10 cellular contexts compared by ENCODE assay signal in genomic region chr2:217714268-217714643, GRCh38.
DNase-seq lines count a peak whose midpoint lies in the region; ATAC-seq, FAIRE-seq and TF ChIP-seq lines count a peak whose summit lies in the region.
"Had no signal": no experiment of that assay in that cellular context is flagged by ENCODE, and none has a peak within 500 bp of the region (broad histone marks: within the 10 kb centered on the region; RNA-seq: fewer than 3 reads in every experiment).

No MANE protein-coding gene starts in this region.

- H3K79me1 ChIP-seq in H1 (ENCODE audit: low read depth, low read length) = no peaks in the 10 kb centered on the region

- CTCF ChIA-PET in H1 (lab: Charles Lee; ENCODE audit: partially characterized antibody) = interaction anchor here (1.0 to 7.3 kb wide), 12 partner anchors 9 to 1194 kb away, joined by 3 to 91 read pairs (median 5); no protein-coding TSS in a partner anchor

- H4K91ac ChIP-seq in H1 (replicated peaks; ENCODE audit: insufficient read length, low read length) = no peak overlapping the region

- H4K8ac ChIP-seq in H1 (ENCODE audit: extremely low read depth, insufficient read depth, low read length) = no peak overlapping the region

- peak overlapping the region; percentile 72; the same call in 1 of the 2 replicates for H2BK12ac ChIP-seq in H1 (ENCODE audit: low read depth, low read length)

- H3K56ac ChIP-seq in H1 (replicated peaks; ENCODE audit: insufficient read length, low read depth, low read length) = no peak overlapping the region

- no peak overlapping the region for H2BK120ac ChIP-seq in H1 (replicated peaks; ENCODE audit: low read depth, low read length)

- H2AK5ac ChIP-seq in H1 (ENCODE audit: low read depth, low read length) = no peak overlapping the region

- H3K36me3 ChIP-seq in H1 (ENCODE audit: control insufficient read depth in 2 of 4, insufficient read depth in 4 of 4, low read length in 3 of 4) (no peaks in the 10 kb centered on the region), lung (ENCODE audit: control insufficient read depth in 2 of 2, insufficient read depth in 2 of 2, low read length in 2 of 2) (no peaks in the 10 kb centered on the region), subcutaneous abdominal adipose tissue (ENCODE audit: control insufficient read depth in 5 of 5, insufficient read depth in 5 of 5, low read length in 5 of 5) (peaks cover 2 to 12% (median 8%) of the 10 kb centered on the region in 5 donors)
- H3K36me3 ChIP-seq: WERI-Rb-1 had no signal

- peak overlapping the region; percentile 30; the same call in 1 of the 2 replicates for H2AFZ ChIP-seq in H1 (ENCODE audit: low read length)

- ATAC-seq in lung (ENCODE audit: insufficient read depth, low FRiP score) (peak; percentile 42), GM21447 (IDR thresholded peaks at IDR 0.05; ENCODE audit: unreplicated experiment) (no peak)

- TF ChIP-seq CTCF in H1 (IDR thresholded peaks at IDR 0.05; ENCODE audit: control extremely low read depth in 1 of 3, insufficient read depth in 1 of 3, low read depth in 1 of 3, low read length in 3 of 3) = no peak
- TF ChIP-seq CTCF in lung (IDR thresholded peaks at IDR 0.05; ENCODE audit: control extremely low read depth, extremely low read depth) = no peak

- no peak overlapping the region for H3K4me2 ChIP-seq in H1 (ENCODE audit: insufficient read depth in 1 of 2, low read depth in 2 of 2, low read length in 2 of 2)

- no peak overlapping the region for H3K27ac ChIP-seq in H1 (ENCODE audit: low read depth, low read length)
- peak overlapping the region in 1 of 2 donors; percentile 16 for H3K27ac ChIP-seq in lung (ENCODE audit: low read depth in 1 of 2, low read length in 1 of 2)
- peak overlapping the region; percentile 63 for H3K27ac ChIP-seq in subcutaneous abdominal adipose tissue (ENCODE audit: low read depth, low read length)

- no peak overlapping the region for H3K4me3 ChIP-seq in H1 (ENCODE audit: extremely low read depth in 1 of 4, insufficient read depth in 2 of 4, low read depth in 3 of 4, low read length in 4 of 4)
- no peak overlapping the region for H3K4me3 ChIP-seq in lung
- no peak overlapping the region for H3K4me3 ChIP-seq in subcutaneous abdominal adipose tissue (ENCODE audit: low read depth in 1 of 5, low read length in 5 of 5)

- H3K79me2 ChIP-seq in H1 (ENCODE audit: control insufficient read depth in 1 of 2, insufficient read depth in 2 of 2, low read length in 2 of 2) = no peaks in the 10 kb centered on the region

- FAIRE-seq in H1 (lab: Jason Lieb, UNC) = no peak

- no peak overlapping the region for H3K23ac ChIP-seq in H1 (ENCODE audit: insufficient read length)

- H3K23me2 ChIP-seq in H1 (ENCODE audit: low read depth, low read length) = no peaks in the 10 kb centered on the region; the same call in 1 of the 2 replicates

- TF ChIP-seq EP300 in H1 (IDR thresholded peaks at IDR 0.05; ENCODE audit: borderline replicate concordance in 1 of 2, low read depth in 2 of 2, low read length in 2 of 2) = no peak

- peak overlapping the region; percentile 53 for H2BK20ac ChIP-seq in H1 (ENCODE audit: low read length)

- H3K14ac ChIP-seq in H1 (ENCODE audit: insufficient read length) = no peak overlapping the region

- 0 out of 7 replicates have a peak, but pooled peaks cover 0 to 1% (median 0%) of the 10 kb centered on the region in 4 experiments for H3K4me1 ChIP-seq in H1 (replicated peaks in 1 of 4; ENCODE audit: control insufficient read depth in 3 of 4, insufficient read depth in 4 of 4, low read length in 3 of 4)
- peaks cover 0 to 7% of the 10 kb centered on the region in 2 donors for H3K4me1 ChIP-seq in lung (ENCODE audit: control insufficient read depth in 2 of 2, insufficient read depth in 2 of 2, low read length in 2 of 2)
- peaks cover 4 to 31% (median 19%) of the 10 kb centered on the region in 5 donors for H3K4me1 ChIP-seq in subcutaneous abdominal adipose tissue (ENCODE audit: control insufficient read depth in 5 of 5, insufficient read depth in 5 of 5, low read length in 5 of 5)

- no peak overlapping the region for H2BK5ac ChIP-seq in H1 (ENCODE audit: low read depth, low read length)

- no peak for TF ChIP-seq RAD21 in H1 (IDR thresholded peaks at IDR 0.05 in 1 of 2, conservative IDR thresholded peaks at IDR 0.05 in 1 of 2; ENCODE audit: low read depth in 2 of 2, low read length in 2 of 2)

- H3K27me3 ChIP-seq in H1 (replicated peaks in 1 of 4; ENCODE audit: control insufficient read depth in 3 of 4, extremely low read depth in 1 of 4, insufficient read depth in 3 of 4, low read length in 3 of 4) (0 out of 7 replicates have a peak, but pooled peaks cover 0 to 3% (median 0%) of the 10 kb centered on the region in 4 experiments), lung (ENCODE audit: control insufficient read depth, insufficient read depth) (no peaks in the 10 kb centered on the region), subcutaneous abdominal adipose tissue (ENCODE audit: control insufficient read depth in 5 of 5, insufficient read depth in 4 of 5, low read length in 5 of 5) (no peaks in the 10 kb centered on the region)

- H3K18ac ChIP-seq in H1 (ENCODE audit: extremely low read depth, low read length) = no peak overlapping the region

- H3K9me3 ChIP-seq in H1 (ENCODE audit: insufficient read depth in 2 of 2, low read depth in 1 of 2, low read length in 1 of 2) (no peaks in the 10 kb centered on the region), lung (ENCODE audit: control insufficient read depth in 2 of 2, insufficient read depth in 1 of 2, low read length in 1 of 2) (peaks cover 0 to 3% of the 10 kb centered on the region in 2 donors), subcutaneous abdominal adipose tissue (ENCODE audit: control insufficient read depth in 5 of 5, low read length in 5 of 5) (peaks cover 0 to 2% (median 0%) of the 10 kb centered on the region in 5 donors)

- H4K5ac ChIP-seq in H1 (ENCODE audit: insufficient read length, low read depth, low read length) = no peak overlapping the region

- 0 out of 2 replicates have a peak overlapping the region, but pooled peaks have one; percentile 37 for H2BK15ac ChIP-seq in H1 (ENCODE audit: low read length)

- WGBS in H1 (ENCODE audit: extremely low coverage in 1 of 2, insufficient coverage in 1 of 2, insufficient read length in 1 of 2, insufficient replicate concordance in 2 of 2, low coverage in 1 of 2, low lambda C conversion rate in 2 of 2, missing lambda C conversion rate in 1 of 2), 2 experiments = 87% methylated on average over 4 of the region's 8 CpGs; no CpG with 5 or more reads in 1 of the 2 experiments
- WGBS in lung, 2 donors = 27 to 43% methylated on average over 8 of the region's 8 CpGs

- POLR2A ChIA-PET in H1 (lab: Charles Lee; ENCODE audit: partially characterized antibody) = no interaction called here

- no peaks in the 10 kb centered on the region for H4K20me1 ChIP-seq in H1 (replicated peaks in 1 of 2; ENCODE audit: control insufficient read depth in 1 of 2, insufficient read depth in 2 of 2, low read length in 2 of 2)

- DNase-seq in LHCN-M2 (ENCODE audit: low read depth) (peak; percentile 40), H1 (ENCODE audit: low read depth in 1 of 2, low spot score in 2 of 2) (no peak), lung (ENCODE audit: low spot score) (no peak), DMS 273 treated with DMSO at 0.1 percent for 48 hours (lab: John Stamatoyannopoulos, UW) (no peak), NCI-H1417 (lab: John Stamatoyannopoulos, UW) (no peak)
- no peak for DNase-seq in stimulated activated naive CD4-positive, alpha-beta T cell treated with Interleukin-2 at 50 U/mL for 16 hours (lab: John Stamatoyannopoulos, UW)
- DNase-seq: central memory CD4-positive, alpha-beta T cell; WERI-Rb-1 had no signal

- H3K4ac ChIP-seq in H1 (replicated peaks; ENCODE audit: insufficient read length, low read depth, low read length) = no peak overlapping the region

- H3K9ac ChIP-seq in H1 (replicated peaks in 1 of 4; ENCODE audit: extremely low read depth in 1 of 4, low read depth in 3 of 4, low read length in 3 of 4) (no peak overlapping the region), subcutaneous abdominal adipose tissue (ENCODE audit: low read length in 5 of 5) (peak overlapping the region in 1 of 5 donors; percentile 27)

- no peak for TF ChIP-seq POLR2A in H1 (IDR thresholded peaks at IDR 0.05; ENCODE audit: control extremely low read depth in 1 of 2, low read depth in 2 of 2, low read length in 2 of 2)

TF ChIP-seq in H1, 55 proteins besides CTCF, POLR2A, EP300 and RAD21 (continues in another document):
- TF ChIP-seq SP2 (IDR thresholded peaks at IDR 0.05; ENCODE audit: low read length) (no peak), TCF12 (IDR thresholded peaks at IDR 0.05; ENCODE audit: low read depth, low read length) (no peak), CREB1 (IDR thresholded peaks at IDR 0.05) (no peak), HDAC6 (IDR thresholded peaks at IDR 0.05; ENCODE audit: low read depth, low read length) (no peak), SP4 (IDR thresholded peaks at IDR 0.05; ENCODE audit: low read length) (no peak), KDM4A (IDR thresholded peaks at IDR 0.05; ENCODE audit: low read depth, low read length, severe bottlenecking) (no peak), ATF3 (IDR thresholded peaks at IDR 0.05; ENCODE audit: insufficient read depth, low read depth, low read length) (no peak), ASH2L (IDR thresholded peaks at IDR 0.05; ENCODE audit: low read length) (no peak), POLR2AphosphoS5 (IDR thresholded peaks at IDR 0.05; ENCODE audit: low read depth, low read length) (no peak), ZNF274 (IDR thresholded peaks at IDR 0.05; ENCODE audit: borderline replicate concordance, extremely low read depth, low read length) (no peak)
